ENCODE assay signal across 10 cellular contexts in genomic region chrX:130658310-130658709, GRCh38.
"Had no signal": no experiment of that assay in that cellular context is flagged by ENCODE, and none has a peak within 500 bp of the region (broad histone marks: within the 10 kb centered on the region; RNA-seq: fewer than 3 reads in every experiment).

No MANE protein-coding gene starts in this region.

- H3K4me3 ChIP-seq: GM23248, HAP-1 had no signal

- H3K36me3 ChIP-seq: HAP-1 had no signal

- H3K27ac ChIP-seq: GM23248, HL-60, KMS-11 had no signal

- H3K27me3 Mint-ChIP-seq: IgD-negative memory B cell had no signal

- H3K27ac Mint-ChIP-seq: HFFc6, IgD-negative memory B cell had no signal

- FAIRE-seq: HepG2 had no signal

- H3K4me2 ChIP-seq: KMS-11 had no signal

- H3K9ac ChIP-seq: GM23248, KMS-11 had no signal

- H3K4me1 Mint-ChIP-seq: IgD-negative memory B cell had no signal

- DNase-seq: GM23248, GOT3, H7, HFFc6, KBM-7 had no signal

- H3K4me3 Mint-ChIP-seq: HFFc6, IgD-negative memory B cell had no signal

- H3K4me1 ChIP-seq: HAP-1 had no signal

- H3K9me3 ChIP-seq: HAP-1 had no signal

- H2AFZ ChIP-seq: GM23248 had no signal

- H3K9me3 Mint-ChIP-seq: HFFc6, IgD-negative memory B cell had no signal
